Comparison of ENCODE assay signal across 6 cellular contexts in the genomic region with DNA sequence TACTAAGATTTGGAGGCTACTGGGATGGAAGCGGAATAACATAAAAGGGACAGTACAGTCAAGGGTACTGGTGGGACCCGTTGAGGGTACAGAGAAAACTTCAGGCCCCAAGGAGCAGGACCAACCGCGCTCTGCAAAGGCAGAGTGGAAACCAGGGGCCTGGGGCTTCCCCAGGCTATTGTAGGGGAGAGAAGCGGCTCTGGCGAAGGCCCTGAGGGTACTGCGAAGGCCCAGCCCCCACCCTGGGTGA. TPM values are rescaled to one million over a fixed set of nuclear protein-coding genes. Genes with fewer than 3 reads are reported as not detected.
A peak's percentile ranks its signal among the peaks of the same experiment; 100 is the strongest.
DNase-seq lines count a peak whose midpoint lies in the region; ATAC-seq, FAIRE-seq and TF ChIP-seq lines count a peak whose summit lies in the region.

No MANE protein-coding gene starts in this region.

- TF ChIP-seq RAD21 in HCT116 (IDR thresholded peaks at IDR 0.05; ENCODE audit: low read depth) = no peak

- H3K4me1 Mint-ChIP-seq in neural crest cell = peaks cover 41% of the 10 kb centered on the region

- peak overlapping the region; percentile 96 for H3K9ac ChIP-seq in HCT116 (ENCODE audit: low read length)

- intact Hi-C loops in HCT116 (cut with micrococcal nuclease) = no loop called here

- ATAC-seq in HCT116 = no peak
- no peak for ATAC-seq in HG03442 (IDR thresholded peaks at IDR 0.05; ENCODE audit: unreplicated experiment)
- ATAC-seq in HG03025 (IDR thresholded peaks at IDR 0.05; ENCODE audit: low FRiP score, unreplicated experiment) = no peak

- peaks cover 45% of the 10 kb centered on the region for H3K79me2 ChIP-seq in HCT116 (ENCODE audit: insufficient read depth, low read length)

- no peaks in the 10 kb centered on the region for H3K27me3 Mint-ChIP-seq in neural crest cell (ENCODE audit: low read depth)

- RAD21 ChIA-PET in HCT116 (lab: Charles Lee; ENCODE audit: low non-redundant PET in 1 of 2, low total read pairs in 2 of 2, uncharacterized antibody in 2 of 2, unreplicated experiment in 2 of 2) = interaction anchor here in 1 of 2 experiments (1.2 kb wide), 1 partner anchor 31 kb away, joined by 3 read pairs; the partner anchor contains the start of genes CCDC107 and RMRP

- peaks cover 18 to 30% of the 10 kb centered on the region in 2 experiments for H3K4me1 ChIP-seq in HCT116 (ENCODE audit: control insufficient read depth in 1 of 2, insufficient read depth in 2 of 2, low read length in 2 of 2)

- peak overlapping the region; percentile 71 for H3K27ac Mint-ChIP-seq in neural crest cell (ENCODE audit: unreplicated experiment)

- H3K27me3 ChIP-seq in HCT116 (ENCODE audit: insufficient read depth, low read length) = no peaks in the 10 kb centered on the region
- no peaks in the 10 kb centered on the region for H3K27me3 ChIP-seq in bronchial epithelial cell (ENCODE audit: control insufficient read depth, insufficient read depth, low read length)

- POLR2A ChIA-PET in HCT116 (lab: Charles Lee) = interaction anchor here (1.1 to 4.2 kb wide), 3 partner anchors 8 to 24 kb away, joined by 5 to 16 read pairs (median 15); partner anchors contain the start of gene ARHGEF39

- no peak overlapping the region for H2AFZ ChIP-seq in HCT116 (ENCODE audit: low read depth, low read length, poor library complexity, severe bottlenecking)

- BruUV-seq in HCT116 (replicated peaks; lab: Mats Ljungman, UMichigan) = TSS peak; percentile 53

- peak overlapping the region; percentile 90 for H3K4me3 Mint-ChIP-seq in neural crest cell

- H4K20me1 ChIP-seq in HCT116 (ENCODE audit: insufficient read depth) = no peaks in the 10 kb centered on the region

- TF ChIP-seq CTCF in HCT116 (IDR thresholded peaks at IDR 0.05 in 2 of 3, conservative IDR thresholded peaks at IDR 0.05 in 1 of 3; ENCODE audit: borderline replicate concordance in 1 of 3, insufficient read depth in 1 of 3, low read depth in 2 of 3, low read length in 2 of 3) (no peak), bronchial epithelial cell (IDR thresholded peaks at IDR 0.05; ENCODE audit: insufficient read depth, low read length, severe bottlenecking) (no peak), neural crest cell (conservative IDR thresholded peaks at IDR 0.05) (no peak)

- peaks cover 28 to 39% of the 10 kb centered on the region in 2 experiments; a peak in 3 of 4 replicates for H3K36me3 ChIP-seq in HCT116 (ENCODE audit: control insufficient read depth in 1 of 2, insufficient read depth in 2 of 2, low read length in 2 of 2)
- H3K36me3 ChIP-seq in bronchial epithelial cell (ENCODE audit: control insufficient read depth, insufficient read depth, low read length) = peaks cover 13% of the 10 kb centered on the region

- no peak for FAIRE-seq in bronchial epithelial cell (lab: Jason Lieb, UNC)

- H3K9me3 ChIP-seq in HCT116 (ENCODE audit: control insufficient read depth in 1 of 2, insufficient read depth in 1 of 2, low read depth in 1 of 2, low read length in 2 of 2) = no peaks in the 10 kb centered on the region

- H3K4me3 ChIP-seq in HCT116 (replicated peaks in 1 of 2; ENCODE audit: low read depth in 1 of 2, low read length in 2 of 2) = peak overlapping the region; percentile 83 to 90
- H3K4me3 ChIP-seq in bronchial epithelial cell (ENCODE audit: low read depth, low read length) = peak overlapping the region; percentile 65

- no peaks in the 10 kb centered on the region for H3K9me3 Mint-ChIP-seq in neural crest cell

- CTCF ChIA-PET in HCT116 (lab: Charles Lee) = interaction anchor here (1.3 to 2.3 kb wide), 2 partner anchors 7 to 25 kb away, joined by 3 to 15 read pairs; partner anchors contain the start of gene ARHGEF39

- no peak for DNase-seq in HCT116 (ENCODE audit: low read depth, low spot score)
- no peak for DNase-seq in bronchial epithelial cell (ENCODE audit: low read depth)
- no peak for DNase-seq in neural crest cell (ENCODE audit: low read depth, low spot score)
- no peak for DNase-seq in effector CD8-positive, alpha-beta T cell (lab: John Stamatoyannopoulos, UW)

- peak overlapping the region; percentile 90 for H3K4me2 ChIP-seq in HCT116 (ENCODE audit: low read length)

- no peaks in the 10 kb centered on the region for H3K9me2 ChIP-seq in HCT116 (ENCODE audit: insufficient read depth)

- H3K27ac ChIP-seq in HCT116 (ENCODE audit: low read depth, low read length) = peak overlapping the region; percentile 97

- peaks cover 3% of the 10 kb centered on the region for H3K36me3 Mint-ChIP-seq in neural crest cell (ENCODE audit: low read depth)

- TF ChIP-seq POLR2A in HCT116 (IDR thresholded peaks at IDR 0.05; ENCODE audit: borderline replicate concordance, extremely low read depth, insufficient read depth, insufficient read length) = no peak

TF ChIP-seq in HCT116, 20 proteins besides CTCF, POLR2A, EP300 and RAD21:
- TF ChIP-seq EGR1 (IDR thresholded peaks at IDR 0.05; ENCODE audit: low read depth) (no peak), JUND (IDR thresholded peaks at IDR 0.05) (no peak), SRF (IDR thresholded peaks at IDR 0.05; ENCODE audit: low read depth) (no peak), FOSL1 (IDR thresholded peaks at IDR 0.05; ENCODE audit: low read depth) (no peak)
- TF ChIP-seq, protein P1, sequence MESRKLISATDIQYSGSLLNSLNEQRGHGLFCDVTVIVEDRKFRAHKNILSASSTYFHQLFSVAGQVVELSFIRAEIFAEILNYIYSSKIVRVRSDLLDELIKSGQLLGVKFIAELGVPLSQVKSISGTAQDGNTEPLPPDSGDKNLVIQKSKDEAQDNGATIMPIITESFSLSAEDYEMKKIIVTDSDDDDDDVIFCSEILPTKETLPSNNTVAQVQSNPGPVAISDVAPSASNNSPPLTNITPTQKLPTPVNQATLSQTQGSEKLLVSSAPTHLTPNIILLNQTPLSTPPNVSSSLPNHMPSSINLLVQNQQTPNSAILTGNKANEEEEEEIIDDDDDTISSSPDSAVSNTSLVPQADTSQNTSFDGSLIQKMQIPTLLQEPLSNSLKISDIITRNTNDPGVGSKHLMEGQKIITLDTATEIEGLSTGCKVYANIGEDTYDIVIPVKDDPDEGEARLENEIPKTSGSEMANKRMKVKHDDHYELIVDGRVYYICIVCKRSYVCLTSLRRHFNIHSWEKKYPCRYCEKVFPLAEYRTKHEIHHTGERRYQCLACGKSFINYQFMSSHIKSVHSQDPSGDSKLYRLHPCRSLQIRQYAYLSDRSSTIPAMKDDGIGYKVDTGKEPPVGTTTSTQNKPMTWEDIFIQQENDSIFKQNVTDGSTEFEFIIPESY (IDR thresholded peaks at IDR 0.05; ENCODE audit: extremely low read depth, insufficient replicate concordance, low read length) = no peak
TF ChIP-seq in HCT116: peak in this region for 0.

RNA-seq across cellular contexts. Expression of gene TPM2, which starts 0.4 kb away (rescaled TPM):
- 278 TPM for total RNA-seq in HCT116 (2021; ENCODE audit: unreplicated experiment)
- polyA plus RNA-seq in HCT116 (2012) = 321 and 354 TPM in 2 replicates
- 46.1 and 57.7 TPM in 2 replicates for total RNA-seq in bronchial epithelial cell
- total RNA-seq in neural crest cell = 159 and 168 TPM in 2 replicates

RNA-seq across cellular contexts. Expression of gene CA9, which starts 15.5 kb away (rescaled TPM):
- total RNA-seq in HCT116 (2021; ENCODE audit: unreplicated experiment) (8.5 TPM), bronchial epithelial cell (3.2 and 28.5 TPM in 2 replicates), neural crest cell (0.45 and 0.63 TPM in 2 replicates)
- 27.6 and 29.4 TPM in 2 replicates for polyA plus RNA-seq in HCT116 (2012)

RNA-seq across cellular contexts. Expression of gene ARHGEF39, which starts 24.3 kb away (rescaled TPM):
- 29.8 TPM for total RNA-seq in HCT116 (2021; ENCODE audit: unreplicated experiment)
- 18.1 and 23.4 TPM in 2 replicates for polyA plus RNA-seq in HCT116 (2012)
- total RNA-seq in bronchial epithelial cell = 0.13 and 0.79 TPM in 2 replicates
- 27.2 and 28.0 TPM in 2 replicates for total RNA-seq in neural crest cell

RNA-seq across cellular contexts. Expression of gene CCDC107, which starts 31.2 kb away (rescaled TPM):
- total RNA-seq in HCT116 (2021; ENCODE audit: unreplicated experiment) (11.1 TPM), bronchial epithelial cell (11.4 and 13.7 TPM in 2 replicates), neural crest cell (15.4 and 17.2 TPM in 2 replicates)
- polyA plus RNA-seq in HCT116 (2012) = 10.3 and 11.1 TPM in 2 replicates

RNA-seq across cellular contexts. Expression of gene RMRP, which starts 31.5 kb away (rescaled TPM):
- total RNA-seq in HCT116 (2021; ENCODE audit: unreplicated experiment) = 30,969 TPM
- 23.0 and 89.1 TPM in 2 replicates for polyA plus RNA-seq in HCT116 (2012)
- total RNA-seq in bronchial epithelial cell = 15,881 and 37,648 TPM in 2 replicates
- 14,026 and 17,379 TPM in 2 replicates for total RNA-seq in neural crest cell

Comparison
In these comparisons a context has a peak if more than half of its experiments do, and no peak if none do; other contexts are left out.
1. RNA of gene ARHGEF39, which starts 24.3 kb away (total RNA-seq): 29.8 TPM in HCT116 (single experiment) and 27.2 to 28.0 TPM in neural crest cell; 0.13 to 0.79 TPM in bronchial epithelial cell; every median in the first group is over 10 times any median in the second.